ENCODE assay signal across 1 cellular context in the genomic region with DNA sequence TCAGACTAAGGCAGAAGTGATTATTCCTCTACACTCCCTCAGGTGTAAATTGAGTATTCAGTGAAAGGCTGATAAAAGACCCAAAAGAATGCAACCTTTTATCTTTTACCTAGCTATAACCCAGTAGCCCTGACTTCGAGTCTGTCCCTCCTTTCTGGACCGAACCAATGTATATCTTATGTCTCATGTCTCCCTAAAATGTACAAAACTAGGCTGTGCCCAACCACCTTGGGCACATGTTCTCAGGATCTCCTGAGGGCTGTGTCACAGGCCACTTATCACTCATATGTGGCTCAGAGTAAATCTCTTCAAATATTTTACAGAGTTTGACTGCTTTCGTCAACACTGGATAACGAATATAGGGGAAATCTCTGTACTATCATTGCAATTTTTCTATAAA.
TF ChIP-seq lines count a peak whose summit lies in the region.

No MANE protein-coding gene starts in this region.

TF ChIP-seq in HEK293, 187 proteins besides CTCF, POLR2A, EP300 and RAD21:
- TF ChIP-seq, protein P1, sequence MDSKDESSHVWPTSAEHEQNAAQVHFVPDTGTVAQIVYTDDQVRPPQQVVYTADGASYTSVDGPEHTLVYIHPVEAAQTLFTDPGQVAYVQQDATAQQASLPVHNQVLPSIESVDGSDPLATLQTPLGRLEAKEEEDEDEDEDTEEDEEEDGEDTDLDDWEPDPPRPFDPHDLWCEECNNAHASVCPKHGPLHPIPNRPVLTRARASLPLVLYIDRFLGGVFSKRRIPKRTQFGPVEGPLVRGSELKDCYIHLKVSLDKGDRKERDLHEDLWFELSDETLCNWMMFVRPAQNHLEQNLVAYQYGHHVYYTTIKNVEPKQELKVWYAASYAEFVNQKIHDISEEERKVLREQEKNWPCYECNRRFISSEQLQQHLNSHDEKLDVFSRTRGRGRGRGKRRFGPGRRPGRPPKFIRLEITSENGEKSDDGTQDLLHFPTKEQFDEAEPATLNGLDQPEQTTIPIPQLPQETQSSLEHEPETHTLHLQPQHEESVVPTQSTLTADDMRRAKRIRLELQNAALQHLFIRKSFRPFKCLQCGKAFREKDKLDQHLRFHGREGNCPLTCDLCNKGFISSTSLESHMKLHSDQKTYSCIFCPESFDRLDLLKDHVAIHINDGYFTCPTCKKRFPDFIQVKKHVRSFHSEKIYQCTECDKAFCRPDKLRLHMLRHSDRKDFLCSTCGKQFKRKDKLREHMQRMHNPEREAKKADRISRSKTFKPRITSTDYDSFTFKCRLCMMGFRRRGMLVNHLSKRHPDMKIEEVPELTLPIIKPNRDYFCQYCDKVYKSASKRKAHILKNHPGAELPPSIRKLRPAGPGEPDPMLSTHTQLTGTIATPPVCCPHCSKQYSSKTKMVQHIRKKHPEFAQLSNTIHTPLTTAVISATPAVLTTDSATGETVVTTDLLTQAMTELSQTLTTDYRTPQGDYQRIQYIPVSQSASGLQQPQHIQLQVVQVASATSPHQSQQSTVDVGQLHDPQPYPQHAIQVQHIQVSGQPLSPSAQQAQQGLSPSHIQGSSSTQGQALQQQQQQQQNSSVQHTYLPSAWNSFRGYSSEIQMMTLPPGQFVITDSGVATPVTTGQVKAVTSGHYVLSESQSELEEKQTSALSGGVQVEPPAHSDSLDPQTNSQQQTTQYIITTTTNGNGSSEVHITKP (tag by site-specific recombination; IDR thresholded peaks at IDR 0.05): peak; percentile 52
- TF ChIP-seq, protein P2, sequence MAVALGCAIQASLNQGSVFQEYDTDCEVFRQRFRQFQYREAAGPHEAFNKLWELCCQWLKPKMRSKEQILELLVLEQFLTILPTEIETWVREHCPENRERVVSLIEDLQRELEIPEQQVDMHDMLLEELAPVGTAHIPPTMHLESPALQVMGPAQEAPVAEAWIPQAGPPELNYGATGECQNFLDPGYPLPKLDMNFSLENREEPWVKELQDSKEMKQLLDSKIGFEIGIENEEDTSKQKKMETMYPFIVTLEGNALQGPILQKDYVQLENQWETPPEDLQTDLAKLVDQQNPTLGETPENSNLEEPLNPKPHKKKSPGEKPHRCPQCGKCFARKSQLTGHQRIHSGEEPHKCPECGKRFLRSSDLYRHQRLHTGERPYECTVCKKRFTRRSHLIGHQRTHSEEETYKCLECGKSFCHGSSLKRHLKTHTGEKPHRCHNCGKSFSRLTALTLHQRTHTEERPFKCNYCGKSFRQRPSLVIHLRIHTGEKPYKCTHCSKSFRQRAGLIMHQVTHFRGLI (tag by site-specific recombination; IDR thresholded peaks at IDR 0.05): peak; percentile 60; the same call in 1 of the 2 replicates
- no peak for TF ChIP-seq ZNF473 (tag by site-specific recombination; IDR thresholded peaks at IDR 0.05)
- TF ChIP-seq MYNN (tag by site-specific recombination; IDR thresholded peaks at IDR 0.05; ENCODE audit: borderline replicate concordance): no peak
